ENCODE assay signal across 8 cellular contexts in genomic region chr13:50910483-50910805, GRCh38. TPM values are rescaled to one million over a fixed set of nuclear protein-coding genes. Genes with fewer than 3 reads are reported as not detected.
DNase-seq lines count a peak whose midpoint lies in the region; ATAC-seq and TF ChIP-seq lines count a peak whose summit lies in the region.

No MANE protein-coding gene starts in this region.

- CTCF ChIA-PET in MCF 10A (lab: Yijun Ruan, JAX) = interaction anchor here (0.7 to 3.8 kb wide), 5 partner anchors 9 to 911 kb away, joined by 3 to 40 read pairs (median 6); no protein-coding TSS in a partner anchor

- POLR2A ChIA-PET in MCF 10A (lab: Yijun Ruan, JAX) = interaction anchor here (0.6 to 4.5 kb wide), 13 partner anchors 9 to 913 kb away, joined by 3 to 30 read pairs (median 4); partner anchors contain the start of gene TRIM13

- peaks cover 15% of the 10 kb centered on the region for H3K4me1 Mint-ChIP-seq in MCF 10A (ENCODE audit: insufficient read depth, unreplicated experiment)
- peaks cover 35% of the 10 kb centered on the region for H3K4me1 Mint-ChIP-seq in stimulated activated effector memory CD8-positive, alpha-beta T cell treated with anti-CD3 and anti-CD28 coated beads, Interleukin-12 subunit alpha, Interleukin-12 subunit beta, amount 100 ng/mL, for 72 hours

- H3K9me3 Mint-ChIP-seq in MCF 10A (ENCODE audit: unreplicated experiment) = no peaks in the 10 kb centered on the region
- no peaks in the 10 kb centered on the region for H3K9me3 Mint-ChIP-seq in stimulated activated effector memory CD8-positive, alpha-beta T cell treated with anti-CD3 and anti-CD28 coated beads, Interleukin-12 subunit alpha, Interleukin-12 subunit beta, amount 100 ng/mL, for 72 hours

- no peaks in the 10 kb centered on the region for H3K36me3 Mint-ChIP-seq in MCF 10A (ENCODE audit: insufficient read depth, unreplicated experiment)
- H3K36me3 Mint-ChIP-seq in stimulated activated effector memory CD8-positive, alpha-beta T cell treated with anti-CD3 and anti-CD28 coated beads, Interleukin-12 subunit alpha, Interleukin-12 subunit beta, amount 100 ng/mL, for 72 hours = peaks cover 5% of the 10 kb centered on the region

- DNase-seq in CD1c-positive myeloid dendritic cell (ENCODE audit: extremely low spot score) (peak; percentile 41), NCI-H748 (lab: John Stamatoyannopoulos, UW; ENCODE audit: unreplicated experiment) (peak; percentile 65), MCF 10A (ENCODE audit: unreplicated experiment) (peak; percentile 49), islet precursor cell (peak; percentile 80)
- DNase-seq in stimulated activated effector memory CD8-positive, alpha-beta T cell treated with anti-CD3 and anti-CD28 coated beads, Interleukin-12 subunit alpha, Interleukin-12 subunit beta, amount 100 ng/mL, for 72 hours (ENCODE audit: low spot score in 2 of 2) = no peak

- intact Hi-C loops in MCF 10A (cut with micrococcal nuclease) = loop anchor here (5.0 kb wide), 2 partner anchors 913 to 1243 kb away; partner anchors contain the start of gene TRIM13

- ATAC-seq in GM21528 (IDR thresholded peaks at IDR 0.05; ENCODE audit: low FRiP score, unreplicated experiment) = peak; percentile 3
- no peak for ATAC-seq in stimulated activated effector memory CD8-positive, alpha-beta T cell treated with anti-CD3 and anti-CD28 coated beads, Interleukin-12 subunit alpha, Interleukin-12 subunit beta, amount 100 ng/mL, for 72 hours
- ATAC-seq in HG02623 (IDR thresholded peaks at IDR 0.05; ENCODE audit: unreplicated experiment) = no peak
- no peak for ATAC-seq in GM21576 (IDR thresholded peaks at IDR 0.05; ENCODE audit: unreplicated experiment)

- peak overlapping the region; percentile 96 for H3K27ac Mint-ChIP-seq in MCF 10A (ENCODE audit: low read depth, unreplicated experiment)
- H3K27ac Mint-ChIP-seq in stimulated activated effector memory CD8-positive, alpha-beta T cell treated with anti-CD3 and anti-CD28 coated beads, Interleukin-12 subunit alpha, Interleukin-12 subunit beta, amount 100 ng/mL, for 72 hours = peak overlapping the region; percentile 98

- peak overlapping the region; percentile 96 for H3K4me3 Mint-ChIP-seq in MCF 10A (ENCODE audit: unreplicated experiment)
- peak overlapping the region; percentile 86 for H3K4me3 Mint-ChIP-seq in stimulated activated effector memory CD8-positive, alpha-beta T cell treated with anti-CD3 and anti-CD28 coated beads, Interleukin-12 subunit alpha, Interleukin-12 subunit beta, amount 100 ng/mL, for 72 hours

- BruUV-seq in MCF 10A (replicated peaks; lab: Mats Ljungman, UMichigan) = no TSS peak

- TF ChIP-seq CTCF in MCF 10A (IDR thresholded peaks at IDR 0.05; ENCODE audit: unreplicated experiment) = no peak

- no peaks in the 10 kb centered on the region for H3K27me3 Mint-ChIP-seq in MCF 10A (ENCODE audit: insufficient read depth, unreplicated experiment)

RNA-seq across cellular contexts. Expression of gene RNASEH2B, which starts 0.9 kb away (rescaled TPM):
- 41.6 and 53.3 TPM in 2 replicates for total RNA-seq in MCF 10A (2022)

Comparison
In these comparisons a context has a peak if more than half of its experiments do, and no peak if none do; other contexts are left out.
1. DNase-seq: peak in CD1c-positive myeloid dendritic cell (single experiment), NCI-H748 (single experiment), MCF 10A (single experiment) and islet precursor cell (single experiment); none in stimulated activated effector memory CD8-positive, alpha-beta T cell treated with anti-CD3 and anti-CD28 coated beads, Interleukin-12 subunit alpha, Interleukin-12 subunit beta, amount 100 ng/mL, for 72 hours (0 of 2).